8 cellular contexts compared by ENCODE assay signal in genomic region chr19:48152552-48152951, GRCh38. TPM values are rescaled to one million over a fixed set of nuclear protein-coding genes. Genes with fewer than 3 reads are reported as not detected.
A peak's percentile ranks its signal among the peaks of the same experiment; 100 is the strongest.
DNase-seq lines count a peak whose midpoint lies in the region; FAIRE-seq and TF ChIP-seq lines count a peak whose summit lies in the region.

No MANE protein-coding gene starts in this region.

- DNase-seq in CD1c-positive myeloid dendritic cell (ENCODE audit: extremely low spot score) (peak; percentile 78), HK-2 (ENCODE audit: unreplicated experiment) (peak; percentile 61), RCC 7860 (ENCODE audit: low spot score) (peak; percentile 18), fibroblast of pulmonary artery (ENCODE audit: low read depth) (peak; percentile 73), occipital lobe (lab: John Stamatoyannopoulos, UW) (peak; percentile 52), thyroid gland (peak; percentile 52 to 70), SIG-M5 (lab: John Stamatoyannopoulos, UW) (no peak)
- DNase-seq in activated T-helper 1 cell treated with anti-CD3 and anti-CD28 coated beads, Interleukin-12 subunit alpha, Interleukin-12 subunit beta, Interleukin-2, Interleukin-4 antibody, amounts not matched to agents 30 ng/mL and 10 ng/mL and 1 ng/mL, durations not matched to agents 14 hours and 24 hours and 36 hours (ENCODE audit: low spot score), result peak; percentile 44

- 33 to 36% methylated on average over 8 of the region's 8 CpGs for WGBS in thyroid gland, 2 donors

- H3K27ac Mint-ChIP-seq in activated T-helper 1 cell treated with anti-CD3 and anti-CD28 coated beads, Interleukin-12 subunit alpha, Interleukin-12 subunit beta, Interleukin-2, Interleukin-4 antibody, amounts not matched to agents 30 ng/mL and 10 ng/mL and 1 ng/mL, durations not matched to agents 14 hours and 24 hours and 36 hours, result no peak overlapping the region

- peaks cover 23% of the 10 kb centered on the region for H3K36me3 Mint-ChIP-seq in activated T-helper 1 cell treated with anti-CD3 and anti-CD28 coated beads, Interleukin-12 subunit alpha, Interleukin-12 subunit beta, Interleukin-2, Interleukin-4 antibody, amounts not matched to agents 30 ng/mL and 10 ng/mL and 1 ng/mL, durations not matched to agents 14 hours and 24 hours and 36 hours (ENCODE audit: low read depth)

- intact Hi-C loops in activated T-helper 1 cell treated with anti-CD3 and anti-CD28 coated beads, Interleukin-12 subunit alpha, Interleukin-12 subunit beta, Interleukin-2, Interleukin-4 antibody, amounts not matched to agents 30 ng/mL and 10 ng/mL and 1 ng/mL, durations not matched to agents 14 hours and 24 hours and 36 hours (cut with micrococcal nuclease), result loop anchor here (1.0 kb wide), 2 partner anchors 45 to 189 kb away; no protein-coding TSS in a partner anchor
- intact Hi-C loops in thyroid gland (cut with DNase I), result loop anchor here (5.0 kb wide), 1 partner anchor 45 kb away; no protein-coding TSS in a partner anchor

- peaks cover 0 to 4% of the 10 kb centered on the region in 2 donors for H3K36me3 ChIP-seq in thyroid gland

- no peaks in the 10 kb centered on the region for H3K4me1 Mint-ChIP-seq in activated T-helper 1 cell treated with anti-CD3 and anti-CD28 coated beads, Interleukin-12 subunit alpha, Interleukin-12 subunit beta, Interleukin-2, Interleukin-4 antibody, amounts not matched to agents 30 ng/mL and 10 ng/mL and 1 ng/mL, durations not matched to agents 14 hours and 24 hours and 36 hours (ENCODE audit: low read depth)

- H3K4me3 Mint-ChIP-seq in activated T-helper 1 cell treated with anti-CD3 and anti-CD28 coated beads, Interleukin-12 subunit alpha, Interleukin-12 subunit beta, Interleukin-2, Interleukin-4 antibody, amounts not matched to agents 30 ng/mL and 10 ng/mL and 1 ng/mL, durations not matched to agents 14 hours and 24 hours and 36 hours, result no peak overlapping the region

- H3K4me1 ChIP-seq in thyroid gland, result no peaks in the 10 kb centered on the region

- no peaks in the 10 kb centered on the region for H3K27me3 ChIP-seq in thyroid gland

- no peaks in the 10 kb centered on the region for H3K9me3 Mint-ChIP-seq in activated T-helper 1 cell treated with anti-CD3 and anti-CD28 coated beads, Interleukin-12 subunit alpha, Interleukin-12 subunit beta, Interleukin-2, Interleukin-4 antibody, amounts not matched to agents 30 ng/mL and 10 ng/mL and 1 ng/mL, durations not matched to agents 14 hours and 24 hours and 36 hours

- TF ChIP-seq CTCF in fibroblast of pulmonary artery (IDR thresholded peaks at IDR 0.05; ENCODE audit: low read length, missing control alignments) (peak; percentile 71), thyroid gland (IDR thresholded peaks at IDR 0.05) (peak in 5 of 6 experiments; percentile 82 to 91 (median 82))

- H3K27ac ChIP-seq in thyroid gland, result peak overlapping the region in 1 of 3 donors; percentile 64

- H3K4me3 ChIP-seq in fibroblast of pulmonary artery (replicated peaks; ENCODE audit: low read depth, low read length) (no peak overlapping the region), thyroid gland (replicated peaks in 1 of 3) (no peak overlapping the region)

- peak; percentile 36 for FAIRE-seq in RCC 7860 (lab: Jason Lieb, UNC)

- H3K27me3 Mint-ChIP-seq in activated T-helper 1 cell treated with anti-CD3 and anti-CD28 coated beads, Interleukin-12 subunit alpha, Interleukin-12 subunit beta, Interleukin-2, Interleukin-4 antibody, amounts not matched to agents 30 ng/mL and 10 ng/mL and 1 ng/mL, durations not matched to agents 14 hours and 24 hours and 36 hours (ENCODE audit: insufficient read depth), result no peaks in the 10 kb centered on the region

- no peak for TF ChIP-seq POLR2A in thyroid gland (IDR thresholded peaks at IDR 0.05)

- H3K9me3 ChIP-seq in thyroid gland, result no peaks in the 10 kb centered on the region

RNA-seq across cellular contexts. Expression of gene LIG1, which starts 17.6 kb away (rescaled TPM):
- 133 and 140 TPM in 2 replicates for total RNA-seq in activated T-helper 1 cell treated with anti-CD3 and anti-CD28 coated beads, Interleukin-12 subunit alpha, Interleukin-12 subunit beta, Interleukin-2, Interleukin-4 antibody, amounts not matched to agents 30 ng/mL and 10 ng/mL and 1 ng/mL, durations not matched to agents 14 hours and 24 hours and 36 hours
- total RNA-seq in occipital lobe (22.3 TPM), thyroid gland (10 to 100 TPM; 17.7 to 33.3 (median 26.7) TPM)

RNA-seq across cellular contexts. Expression of gene ZSWIM9, which starts 17.9 kb away (rescaled TPM):
- 8.4 and 9.5 TPM in 2 replicates for total RNA-seq in activated T-helper 1 cell treated with anti-CD3 and anti-CD28 coated beads, Interleukin-12 subunit alpha, Interleukin-12 subunit beta, Interleukin-2, Interleukin-4 antibody, amounts not matched to agents 30 ng/mL and 10 ng/mL and 1 ng/mL, durations not matched to agents 14 hours and 24 hours and 36 hours
- total RNA-seq in occipital lobe (2.8 TPM), thyroid gland (1 to 10 TPM; 4.2 to 6.1 (median 5.4) TPM)

RNA-seq across cellular contexts. Expression of gene PLA2G4C, which starts 41.9 kb away (rescaled TPM):
- 12.2 and 12.7 TPM in 2 replicates for total RNA-seq in activated T-helper 1 cell treated with anti-CD3 and anti-CD28 coated beads, Interleukin-12 subunit alpha, Interleukin-12 subunit beta, Interleukin-2, Interleukin-4 antibody, amounts not matched to agents 30 ng/mL and 10 ng/mL and 1 ng/mL, durations not matched to agents 14 hours and 24 hours and 36 hours
- total RNA-seq in occipital lobe (9.7 TPM), thyroid gland (10 to 100 TPM in 2 of 4 donors, 1 to 10 TPM in 2; 4.8 to 17.7 (median 10.5) TPM)
